14 cellular contexts compared by ENCODE assay signal in genomic region chr5:2754621-2755370, GRCh38. TPM values are rescaled to one million over a fixed set of nuclear protein-coding genes. Genes with fewer than 3 reads are reported as not detected.
DNase-seq lines count a peak whose midpoint lies in the region; ATAC-seq, FAIRE-seq and TF ChIP-seq lines count a peak whose summit lies in the region.
"Had no signal": no experiment of that assay in that cellular context is flagged by ENCODE, and none has a peak within 500 bp of the region (broad histone marks: within the 10 kb centered on the region; RNA-seq: fewer than 3 reads in every experiment).

No MANE protein-coding gene starts in this region.

- H3K4me1 Mint-ChIP-seq in astrocyte (ENCODE audit: low read depth, unreplicated experiment): peaks cover 21% of the 10 kb centered on the region

- peaks cover 5% of the 10 kb centered on the region for H3K36me3 Mint-ChIP-seq in astrocyte (ENCODE audit: low read depth, unreplicated experiment)

- peak overlapping the region; percentile 87 for H3K4me2 ChIP-seq in GM23248 (ENCODE audit: unreplicated experiment)
- peak overlapping the region; percentile 90 for H3K4me2 ChIP-seq in astrocyte (ENCODE audit: low read length)

- no peaks in the 10 kb centered on the region for H3K36me3 ChIP-seq in GM23248 (ENCODE audit: low read depth)
- H3K36me3 ChIP-seq in astrocyte (ENCODE audit: insufficient read depth, low read length): no peaks in the 10 kb centered on the region
- H3K36me3 ChIP-seq in iPS-18a (ENCODE audit: control insufficient read depth, low read depth, low read length): no peaks in the 10 kb centered on the region

- H3K9me2 ChIP-seq in GM23248 (ENCODE audit: insufficient read depth): no peaks in the 10 kb centered on the region

- peaks cover 19% of the 10 kb centered on the region for H3F3A ChIP-seq in GM23248 (ENCODE audit: insufficient read depth)

- H3K27ac Mint-ChIP-seq in astrocyte (ENCODE audit: unreplicated experiment): no peak overlapping the region
- H3K27ac Mint-ChIP-seq: activated CD4-positive, alpha-beta T cell treated with anti-CD3 and anti-CD28 coated beads for 36 hours; activated T-helper 17 cell treated with anti-CD3 and anti-CD28 coated beads, Interleukin-2, amount 50 U/mL, for 72 hours; stimulated activated naive CD8-positive, alpha-beta T cell treated with anti-CD3 and anti-CD28 coated beads, Interleukin-15, amount 100 ng/mL, for 72 hours had no signal

- H3K27me3 ChIP-seq in GM23248 (replicated peaks; ENCODE audit: insufficient read depth) (no peaks in the 10 kb centered on the region), astrocyte (ENCODE audit: insufficient read depth, low read length) (peaks cover 7% of the 10 kb centered on the region), iPS-18a (ENCODE audit: control insufficient read depth, insufficient read depth, low read length) (peaks cover 70% of the 10 kb centered on the region)

- H4K20me1 ChIP-seq in GM23248 (ENCODE audit: insufficient read depth) (no peaks in the 10 kb centered on the region), astrocyte (ENCODE audit: insufficient read depth, low read length) (peaks cover 10% of the 10 kb centered on the region)

- H3K9me3 ChIP-seq in GM23248 (ENCODE audit: low read depth): no peaks in the 10 kb centered on the region
- no peaks in the 10 kb centered on the region for H3K9me3 ChIP-seq in astrocyte (ENCODE audit: insufficient read depth, low read depth, low read length)
- H3K9me3 ChIP-seq in iPS-18a (ENCODE audit: control insufficient read depth, low read depth, low read length): no peaks in the 10 kb centered on the region

- H3K9ac ChIP-seq in GM23248 (peak overlapping the region; percentile 82), astrocyte (ENCODE audit: low read length) (peak overlapping the region; percentile 79), iPS-18a (ENCODE audit: low read length) (peak overlapping the region; percentile 53)

- H3K4me3 ChIP-seq in GM23248 (peak overlapping the region; percentile 81), astrocyte (ENCODE audit: insufficient read depth, low read depth, low read length) (peak overlapping the region; percentile 65), iPS-18a (ENCODE audit: low read length) (peak overlapping the region; percentile 84)

- peaks cover 7% of the 10 kb centered on the region for H3K9me3 Mint-ChIP-seq in astrocyte (ENCODE audit: unreplicated experiment)
- H3K9me3 Mint-ChIP-seq: activated T-helper 17 cell treated with anti-CD3 and anti-CD28 coated beads, Interleukin-2, amount 50 U/mL, for 72 hours; central memory CD8-positive, alpha-beta T cell had no signal

- H3K4me1 ChIP-seq in GM23248 (ENCODE audit: insufficient read depth) (peaks cover 38% of the 10 kb centered on the region), astrocyte (ENCODE audit: insufficient read depth, low read length) (peaks cover 15% of the 10 kb centered on the region), iPS-18a (ENCODE audit: control insufficient read depth, low read depth, low read length) (peaks cover 26% of the 10 kb centered on the region)

- no peak for TF ChIP-seq CTCF in astrocyte (IDR thresholded peaks at IDR 0.05; ENCODE audit: insufficient read depth, low read depth, low read length)

- H2AFZ ChIP-seq in GM23248 (peak overlapping the region; percentile 86), astrocyte (ENCODE audit: low read depth, low read length) (peak overlapping the region; percentile 35)

- ATAC-seq in HG02870 (IDR thresholded peaks at IDR 0.05; ENCODE audit: unreplicated experiment): no peak
- no peak for ATAC-seq in GM21367 (IDR thresholded peaks at IDR 0.05; ENCODE audit: unreplicated experiment)
- ATAC-seq: activated CD4-positive, alpha-beta T cell treated with anti-CD3 and anti-CD28 coated beads for 36 hours; activated T-helper 17 cell treated with anti-CD3 and anti-CD28 coated beads, Interleukin-2, amount 50 U/mL, for 72 hours; left lobe of liver; stimulated activated naive CD8-positive, alpha-beta T cell treated with anti-CD3 and anti-CD28 coated beads, Interleukin-15, amount 100 ng/mL, for 72 hours had no signal

- H3K27me3 Mint-ChIP-seq in astrocyte (ENCODE audit: low read depth, unreplicated experiment): peaks cover 19% of the 10 kb centered on the region

- no peak for FAIRE-seq in astrocyte (lab: Jason Lieb, UNC)

- peak; percentile 76 for DNase-seq in GM23248
- DNase-seq in astrocyte (ENCODE audit: low read depth): no peak
- DNase-seq in retina: peak; percentile 78
- DNase-seq in T-helper 1 cell: no peak
- DNase-seq: activated CD4-positive, alpha-beta T cell treated with anti-CD3 and anti-CD28 coated beads for 36 hours; NCI-H1417; stimulated activated CD4-positive, alpha-beta T cell treated with anti-CD3 and anti-CD28 coated beads, Interleukin-4, amount 100 ng/mL, for 1 hour; stimulated activated naive CD8-positive, alpha-beta T cell treated with anti-CD3 and anti-CD28 coated beads, Interleukin-15, amount 100 ng/mL, for 72 hours had no signal

- H3K4me3 Mint-ChIP-seq in astrocyte (ENCODE audit: unreplicated experiment): peak overlapping the region; percentile 15
- H3K4me3 Mint-ChIP-seq: central memory CD8-positive, alpha-beta T cell had no signal

- in situ Hi-C loops in GM23248 (cut with MboI): no loop called here

- H3K79me2 ChIP-seq in GM23248 (ENCODE audit: insufficient read depth): peaks cover 45% of the 10 kb centered on the region
- H3K79me2 ChIP-seq in astrocyte (ENCODE audit: insufficient read depth, low read length): peaks cover 26% of the 10 kb centered on the region

- peak overlapping the region; percentile 80 for H3K27ac ChIP-seq in GM23248
- peak overlapping the region; percentile 53 for H3K27ac ChIP-seq in astrocyte (ENCODE audit: low read depth, low read length)
- no peak overlapping the region for H3K27ac ChIP-seq in iPS-18a (ENCODE audit: low read length)

- 2% methylated on average over 62 to 63 of the region's 72 CpGs for WGBS in GM23248 (ENCODE audit: low coverage in 1 of 2, low lambda C conversion rate in 2 of 2, missing lambda C conversion rate in 2 of 2), 2 experiments

RNA-seq across cellular contexts. Expression of gene IRX2, which starts 3.3 kb away (rescaled TPM):
- 30.6 and 38.1 TPM in 2 replicates for total RNA-seq in GM23248 (2014; rRNA removed; shearing (Covaris generic))
- 6.1 TPM in 2 replicates for polyA plus RNA-seq in GM23248 (2016; fragmentation: Nextera tagmentation; extraction: Ambion mirVana)
- total RNA-seq in astrocyte: 6.7 and 7.0 TPM in 2 replicates
- total RNA-seq: activated CD4-positive, alpha-beta T cell treated with anti-CD3 and anti-CD28 coated beads for 36 hours; activated T-helper 17 cell treated with anti-CD3 and anti-CD28 coated beads, Interleukin-2, amount 50 U/mL, for 72 hours; left lobe of liver had no signal

Comparison
In these comparisons a context has a peak if more than half of its experiments do, and no peak if none do; other contexts are left out.
1. DNase-seq: peak in GM23248 (single experiment) and retina (single experiment); none in astrocyte (single experiment) and T-helper 1 cell (0 of 5).
2. Peak in every context shown above with its lines, with median percentiles within 50 percentile points of each other: H3K4me3 ChIP-seq and H3K9ac ChIP-seq.